In genomic region chr7:73738612-73739386, GRCh38 we compare ENCODE assay signal across 8 cellular contexts. TPM values are rescaled to one million over a fixed set of nuclear protein-coding genes. Genes with fewer than 3 reads are reported as not detected.
DNase-seq lines count a peak whose midpoint lies in the region; ATAC-seq and TF ChIP-seq lines count a peak whose summit lies in the region.

A gene with protein sequence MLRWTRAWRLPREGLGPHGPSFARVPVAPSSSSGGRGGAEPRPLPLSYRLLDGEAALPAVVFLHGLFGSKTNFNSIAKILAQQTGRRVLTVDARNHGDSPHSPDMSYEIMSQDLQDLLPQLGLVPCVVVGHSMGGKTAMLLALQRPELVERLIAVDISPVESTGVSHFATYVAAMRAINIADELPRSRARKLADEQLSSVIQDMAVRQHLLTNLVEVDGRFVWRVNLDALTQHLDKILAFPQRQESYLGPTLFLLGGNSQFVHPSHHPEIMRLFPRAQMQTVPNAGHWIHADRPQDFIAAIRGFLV (minus strand): TSS chr7:73738802. CDS start chr7:73738770, 32 bp downstream.

- peaks cover 10% of the 10 kb centered on the region for H3K4me1 ChIP-seq in testis

- H3K36me3 Mint-ChIP-seq in activated naive CD4-positive, alpha-beta T cell treated with anti-CD3 and anti-CD28 coated beads, Interleukin-2, amount 50 U/mL, for 72 hours, result peaks cover 0 to 7% of the 10 kb centered on the region in 2 donors

- no peaks in the 10 kb centered on the region for H3K27me3 ChIP-seq in testis

- H3K9me3 ChIP-seq in testis, result no peaks in the 10 kb centered on the region

- TF ChIP-seq CTCF in GM10266 (IDR thresholded peaks at IDR 0.05; ENCODE audit: control insufficient read depth, insufficient read depth, low read depth, missing control alignments) (no peak), omental fat pad (IDR thresholded peaks at IDR 0.05) (no peak), testis (IDR thresholded peaks at IDR 0.05) (no peak)

- ATAC-seq in HG02623 (IDR thresholded peaks at IDR 0.05; ENCODE audit: unreplicated experiment) (peak; percentile 87), omental fat pad (ENCODE audit: low FRiP score) (peak; percentile 92)
- ATAC-seq in activated naive CD4-positive, alpha-beta T cell treated with anti-CD3 and anti-CD28 coated beads, Interleukin-2, amount 50 U/mL, for 72 hours, result peak; percentile 91 to 94

- intact Hi-C loops in testis (cut with DNase I; ENCODE audit: low total_unique reads), result no loop called here

- WGBS in testis, 2 donors, result 0 to 2% methylated on average over 43 to 59 of the region's 84 CpGs

- H3K36me3 ChIP-seq in testis (ENCODE audit: low read depth, missing control alignments), result no peaks in the 10 kb centered on the region

- H3K27ac Mint-ChIP-seq in activated naive CD4-positive, alpha-beta T cell treated with anti-CD3 and anti-CD28 coated beads, Interleukin-2, amount 50 U/mL, for 72 hours, result peak within 1 kb of the TSS; percentile 88 to 98

- peak within 1 kb of the TSS; percentile 85 to 89 for H3K27ac ChIP-seq in testis

- TF ChIP-seq POLR2A in testis (IDR thresholded peaks at IDR 0.05), result peak; percentile 73

- DNase-seq in GM10266 (ENCODE audit: extremely low spot score) (peak; percentile 99), NCI-H1105 (lab: John Stamatoyannopoulos, UW) (peak; percentile 95), SKM-1 (lab: John Stamatoyannopoulos, UW; ENCODE audit: unreplicated experiment) (peak; percentile 82), glomerular endothelial cell (ENCODE audit: extremely low read depth, low read depth, low spot score) (no peak), omental fat pad (ENCODE audit: low spot score) (peak; percentile 96), testis (peak; percentile 99)
- peak; percentile 96 to 98 for DNase-seq in activated naive CD4-positive, alpha-beta T cell treated with anti-CD3 and anti-CD28 coated beads, Interleukin-2, amount 50 U/mL, for 72 hours (ENCODE audit: low spot score in 2 of 2)

- peak within 1 kb of the TSS; percentile 77 for H3K4me3 ChIP-seq in testis

- no peaks in the 10 kb centered on the region for H3K9me3 Mint-ChIP-seq in activated naive CD4-positive, alpha-beta T cell treated with anti-CD3 and anti-CD28 coated beads, Interleukin-2, amount 50 U/mL, for 72 hours

RNA-seq across cellular contexts. Expression of the gene that starts here (rescaled TPM):
- total RNA-seq in activated naive CD4-positive, alpha-beta T cell treated with anti-CD3 and anti-CD28 coated beads, Interleukin-2, amount 50 U/mL, for 72 hours, result 10 to 100 TPM; 17.3 to 18.1 TPM
- total RNA-seq in glomerular endothelial cell, result 12.4 and 14.3 TPM in 2 replicates
- 10 to 100 TPM in 2 of 4 donors, 1 to 10 TPM in 2; 6.6 to 13.9 (median 9.4) TPM for total RNA-seq in omental fat pad
- 10 to 100 TPM; 29.0 to 33.1 TPM for total RNA-seq in testis
- polyA plus RNA-seq in testis (ENCODE audit: insufficient read depth, low read depth, low replicate concordance), result 21.6 TPM
